In genomic region chr1:51988254-51988653, GRCh38 we compare ENCODE assay signal across 17 cellular contexts. TPM values are rescaled to one million over a fixed set of nuclear protein-coding genes. Genes with fewer than 3 reads are reported as not detected.
"Had no signal": no experiment of that assay in that cellular context is flagged by ENCODE, and none has a peak within 500 bp of the region (broad histone marks: within the 10 kb centered on the region; RNA-seq: fewer than 3 reads in every experiment).

No MANE protein-coding gene starts in this region.

- H3K27ac Mint-ChIP-seq: activated B cell treated with CpG ODN at 0.5 μM for 24 hours; activated CD4-positive, alpha-beta memory T cell treated with anti-CD3 and anti-CD28 coated beads for 36 hours; activated naive CD8-positive, alpha-beta T cell treated with anti-CD3 and anti-CD28 coated beads, Interleukin-2, amount 50 U/mL, for 24 hours; activated T-helper 1 cell treated with anti-CD3 and anti-CD28 coated beads, Interleukin-12 subunit alpha, Interleukin-12 subunit beta, Interleukin-2, Interleukin-4 antibody, amounts not matched to agents 30 ng/mL and 10 ng/mL and 1 ng/mL, durations not matched to agents 14 hours and 24 hours and 36 hours; stimulated activated effector memory CD8-positive, alpha-beta T cell treated with anti-CD3 and anti-CD28 coated beads, Interleukin-12 subunit alpha, Interleukin-12 subunit beta, amount 100 ng/mL, for 72 hours had no signal

- H3K4me1 ChIP-seq: left ventricle myocardium inferior, testis had no signal

- ATAC-seq: activated naive CD8-positive, alpha-beta T cell treated with anti-CD3 and anti-CD28 coated beads, Interleukin-2, amount 50 U/mL, for 24 hours; gastroesophageal sphincter; heart left ventricle; stimulated activated effector memory CD8-positive, alpha-beta T cell treated with anti-CD3 and anti-CD28 coated beads, Interleukin-12 subunit alpha, Interleukin-12 subunit beta, amount 100 ng/mL, for 72 hours had no signal

- H3K4me3 Mint-ChIP-seq: activated CD4-positive, alpha-beta memory T cell treated with anti-CD3 and anti-CD28 coated beads for 36 hours; activated naive CD8-positive, alpha-beta T cell treated with anti-CD3 and anti-CD28 coated beads, Interleukin-2, amount 50 U/mL, for 24 hours; activated T-helper 1 cell treated with anti-CD3 and anti-CD28 coated beads, Interleukin-12 subunit alpha, Interleukin-12 subunit beta, Interleukin-2, Interleukin-4 antibody, amounts not matched to agents 30 ng/mL and 10 ng/mL and 1 ng/mL, durations not matched to agents 14 hours and 24 hours and 36 hours; stimulated activated effector memory CD8-positive, alpha-beta T cell treated with anti-CD3 and anti-CD28 coated beads, Interleukin-12 subunit alpha, Interleukin-12 subunit beta, amount 100 ng/mL, for 72 hours had no signal

- H3K36me3 Mint-ChIP-seq: activated CD4-positive, alpha-beta memory T cell treated with anti-CD3 and anti-CD28 coated beads for 36 hours; stimulated activated effector memory CD8-positive, alpha-beta T cell treated with anti-CD3 and anti-CD28 coated beads, Interleukin-12 subunit alpha, Interleukin-12 subunit beta, amount 100 ng/mL, for 72 hours had no signal

- H3K9me3 Mint-ChIP-seq: activated B cell treated with CpG ODN at 0.5 μM for 24 hours; activated CD4-positive, alpha-beta memory T cell treated with anti-CD3 and anti-CD28 coated beads for 36 hours; activated naive CD8-positive, alpha-beta T cell treated with anti-CD3 and anti-CD28 coated beads, Interleukin-2, amount 50 U/mL, for 24 hours; activated T-helper 1 cell treated with anti-CD3 and anti-CD28 coated beads, Interleukin-12 subunit alpha, Interleukin-12 subunit beta, Interleukin-2, Interleukin-4 antibody, amounts not matched to agents 30 ng/mL and 10 ng/mL and 1 ng/mL, durations not matched to agents 14 hours and 24 hours and 36 hours; stimulated activated effector memory CD8-positive, alpha-beta T cell treated with anti-CD3 and anti-CD28 coated beads, Interleukin-12 subunit alpha, Interleukin-12 subunit beta, amount 100 ng/mL, for 72 hours had no signal

- DNase-seq: activated B cell treated with CpG ODN at 0.5 μM for 24 hours; activated CD4-positive, alpha-beta memory T cell treated with anti-CD3 and anti-CD28 coated beads for 36 hours; activated CD4-positive, alpha-beta T cell treated with anti-CD3 and anti-CD28 coated beads for 4 hours; activated naive CD8-positive, alpha-beta T cell treated with anti-CD3 and anti-CD28 coated beads, Interleukin-2, amount 50 U/mL, for 24 hours; activated T-cell treated with anti-CD3 and anti-CD28 coated beads for 4 hours; anterior cingulate cortex; heart left ventricle; left ventricle myocardium inferior; mammary epithelial cell; sigmoid colon; stimulated activated CD4-positive, alpha-beta T cell treated with anti-CD3 and anti-CD28 coated beads, Interleukin-4, amount 100 ng/mL, for 24 hours; testis had no signal

- H3K27me3 ChIP-seq: testis had no signal

- H3K9me3 ChIP-seq: esophagus muscularis mucosa, gastroesophageal sphincter, heart left ventricle, left ventricle myocardium inferior, sigmoid colon, testis had no signal

- H3K4me3 ChIP-seq: coronary artery, esophagus muscularis mucosa, gastroesophageal sphincter, heart left ventricle, left ventricle myocardium inferior, sigmoid colon, testis had no signal

- H3K27ac ChIP-seq: coronary artery, esophagus muscularis mucosa, gastroesophageal sphincter, heart left ventricle, left ventricle myocardium inferior, sigmoid colon, testis had no signal

- H3K36me3 ChIP-seq: esophagus muscularis mucosa, gastroesophageal sphincter, heart left ventricle, left ventricle myocardium inferior, sigmoid colon had no signal

RNA-seq across cellular contexts. Expression of gene RAB3B, which starts 2.2 kb away (rescaled TPM):
- total RNA-seq: left ventricle myocardium inferior had no signal
